Comparison of ENCODE assay signal across 8 cellular contexts in genomic region chr9:84139296-84140100, GRCh38.
DNase-seq lines count a peak whose midpoint lies in the region; ATAC-seq and TF ChIP-seq lines count a peak whose summit lies in the region.

No MANE protein-coding gene starts in this region.

- H3K27me3 ChIP-seq in WERI-Rb-1 (ENCODE audit: insufficient read depth, low read depth, severe bottlenecking) = no peaks in the 10 kb centered on the region

- H3K27ac ChIP-seq in WERI-Rb-1 = no peak overlapping the region

- DNase-seq in EH (ENCODE audit: low read depth) (peak; percentile 57), NCI-H1436 (lab: John Stamatoyannopoulos, UW) (peak; percentile 58), astrocyte of the hippocampus (ENCODE audit: low read depth, low spot score) (peak; percentile 92), mucosa of gallbladder (ENCODE audit: low spot score) (peak; percentile 62), WERI-Rb-1 (no peak), KG1 (lab: John Stamatoyannopoulos, UW) (no peak)

- TF ChIP-seq CTCF in WERI-Rb-1 (IDR thresholded peaks at IDR 0.05; ENCODE audit: low read depth, low read length) = no peak

- no peaks in the 10 kb centered on the region for H3K36me3 ChIP-seq in WERI-Rb-1

- no peak for ATAC-seq in HG02678 (IDR thresholded peaks at IDR 0.05; ENCODE audit: unreplicated experiment)
- no peak for ATAC-seq in GM18505 (IDR thresholded peaks at IDR 0.05; ENCODE audit: unreplicated experiment)

- H3K4me3 ChIP-seq in WERI-Rb-1 (ENCODE audit: low read depth, low read length) = no peak overlapping the region

- H3K9me3 ChIP-seq in WERI-Rb-1 (ENCODE audit: severe bottlenecking) = no peaks in the 10 kb centered on the region

- TF ChIP-seq POLR2A in GM18505 (IDR thresholded peaks at IDR 0.05; ENCODE audit: borderline replicate concordance, extremely low read depth, insufficient read depth, insufficient read length) = no peak

Comparison
In these comparisons a context has a peak if more than half of its experiments do, and no peak if none do; other contexts are left out.
1. DNase-seq: peak in EH (single experiment), NCI-H1436 (single experiment), astrocyte of the hippocampus (single experiment) and mucosa of gallbladder (single experiment); none in WERI-Rb-1 (single experiment) and KG1 (single experiment).